ENCODE assay signal across 13 cellular contexts in genomic region chr1:232143315-232143886, GRCh38.
DNase-seq lines count a peak whose midpoint lies in the region; ATAC-seq and TF ChIP-seq lines count a peak whose summit lies in the region.
"Had no signal": no experiment of that assay in that cellular context is flagged by ENCODE, and none has a peak within 500 bp of the region (broad histone marks: within the 10 kb centered on the region; RNA-seq: fewer than 3 reads in every experiment).

No MANE protein-coding gene starts in this region.

- ATAC-seq in HG03378 (IDR thresholded peaks at IDR 0.05; ENCODE audit: unreplicated experiment), result no peak
- ATAC-seq: GM12878 had no signal

- H3K4me1 ChIP-seq in muscle layer of colon (ENCODE audit: insufficient read depth, low read length), result peaks cover 11% of the 10 kb centered on the region
- no peaks in the 10 kb centered on the region for H3K4me1 ChIP-seq in transverse colon

- H3K36me3 Mint-ChIP-seq in MCF 10A (ENCODE audit: insufficient read depth, unreplicated experiment), result no peaks in the 10 kb centered on the region
- H3K36me3 Mint-ChIP-seq: activated naive CD8-positive, alpha-beta T cell treated with anti-CD3 and anti-CD28 coated beads, Interleukin-2, amount 10 ng/mL, durations not matched to agents 7 days and 5 days had no signal

- H3K36me3 ChIP-seq in muscle layer of colon (ENCODE audit: insufficient read depth, low read length), result no peaks in the 10 kb centered on the region
- no peaks in the 10 kb centered on the region for H3K36me3 ChIP-seq in transverse colon
- H3K36me3 ChIP-seq: pancreas had no signal

- H3K27ac ChIP-seq in muscle layer of colon (ENCODE audit: low read depth, low read length), result peak overlapping the region; percentile 82
- peak overlapping the region; percentile 25 to 57 (median 46) for H3K27ac ChIP-seq in transverse colon
- H3K27ac ChIP-seq: pancreas had no signal

- no peak for TF ChIP-seq POLR2A in transverse colon (IDR thresholded peaks at IDR 0.05)

- peak overlapping the region; percentile 36 for H3K4me3 Mint-ChIP-seq in MCF 10A (ENCODE audit: unreplicated experiment)
- H3K4me3 Mint-ChIP-seq: activated naive CD8-positive, alpha-beta T cell treated with anti-CD3 and anti-CD28 coated beads, Interleukin-2, amount 10 ng/mL, durations not matched to agents 7 days and 5 days had no signal

- no TSS peak for BruUV-seq in MCF 10A (replicated peaks; lab: Mats Ljungman, UMichigan)

- CTCF ChIA-PET in MCF 10A (lab: Yijun Ruan, JAX), result interaction anchor here (0.7 to 1.3 kb wide), 3 partner anchors 12 to 383 kb away, joined by 3 read pairs; no protein-coding TSS in a partner anchor

- H3K9me3 Mint-ChIP-seq in MCF 10A (ENCODE audit: unreplicated experiment), result peaks cover 9% of the 10 kb centered on the region

- in situ Hi-C loops in transverse colon (cut with MboI; ENCODE audit: low pct_ligation_motif_present in 1 of 4, low pct_unique_long_range_greater_than_20kb in 1 of 4, low sequenced_read_pairs in 3 of 4), result no loop called here

- peak overlapping the region; percentile 82 for H3K27ac Mint-ChIP-seq in MCF 10A (ENCODE audit: low read depth, unreplicated experiment)
- H3K27ac Mint-ChIP-seq: activated naive CD8-positive, alpha-beta T cell treated with anti-CD3 and anti-CD28 coated beads, Interleukin-2, amount 10 ng/mL, durations not matched to agents 7 days and 5 days had no signal

- H3K4me3 ChIP-seq in muscle layer of colon (ENCODE audit: low read depth in 1 of 2, low read length in 2 of 2) (no peak overlapping the region), transverse colon (no peak overlapping the region)
- H3K4me3 ChIP-seq: GM12878, pancreas had no signal

- H3K9me3 ChIP-seq in muscle layer of colon (ENCODE audit: low read length) (no peaks in the 10 kb centered on the region), transverse colon (no peaks in the 10 kb centered on the region)
- H3K9me3 ChIP-seq: pancreas had no signal

- intact Hi-C loops in MCF 10A (cut with micrococcal nuclease) (no loop called here), transverse colon (cut with DNase I; ENCODE audit: low total_unique reads) (no loop called here)

- DNase-seq in LHCN-M2 (ENCODE audit: low read depth) (peak; percentile 13), MCF 10A (ENCODE audit: unreplicated experiment) (no peak), transverse colon (no peak), pons (ENCODE audit: low spot score) (no peak), RPMI8226 (no peak)
- DNase-seq: activated naive CD8-positive, alpha-beta T cell treated with anti-CD3 and anti-CD28 coated beads, Interleukin-2, amount 10 ng/mL, durations not matched to agents 7 days and 5 days; Calu3; dermis blood vessel endothelial cell; pancreas; stimulated activated CD4-positive, alpha-beta T cell treated with anti-CD3 and anti-CD28 coated beads, Interleukin-4, amount 100 ng/mL, for 24 hours had no signal

- WGBS in transverse colon (ENCODE audit: low coverage in 1 of 2), 2 donors, result 43 to 71% methylated on average over 1 to 3 of the region's 3 CpGs

- H3K9ac ChIP-seq in muscle layer of colon (ENCODE audit: low read length), result no peak overlapping the region

- H3K4me1 Mint-ChIP-seq in MCF 10A (ENCODE audit: insufficient read depth, unreplicated experiment), result peaks cover 28% of the 10 kb centered on the region
- H3K4me1 Mint-ChIP-seq: activated naive CD8-positive, alpha-beta T cell treated with anti-CD3 and anti-CD28 coated beads, Interleukin-2, amount 10 ng/mL, durations not matched to agents 7 days and 5 days had no signal

- no peaks in the 10 kb centered on the region for H3K27me3 Mint-ChIP-seq in MCF 10A (ENCODE audit: insufficient read depth, unreplicated experiment)
- H3K27me3 Mint-ChIP-seq: activated naive CD8-positive, alpha-beta T cell treated with anti-CD3 and anti-CD28 coated beads, Interleukin-2, amount 10 ng/mL, durations not matched to agents 7 days and 5 days had no signal

- no peak for TF ChIP-seq EP300 in transverse colon (IDR thresholded peaks at IDR 0.05; ENCODE audit: low read depth)

- POLR2A ChIA-PET in MCF 10A (lab: Yijun Ruan, JAX), result interaction anchor here (0.6 to 2.9 kb wide), 7 partner anchors 12 to 367 kb away, joined by 3 to 31 read pairs (median 3); no protein-coding TSS in a partner anchor

- H3K27me3 ChIP-seq in muscle layer of colon (ENCODE audit: control insufficient read depth in 1 of 2, insufficient read depth in 2 of 2, low read length in 2 of 2) (no peaks in the 10 kb centered on the region), transverse colon (no peaks in the 10 kb centered on the region)
- H3K27me3 ChIP-seq: pancreas had no signal

- TF ChIP-seq CTCF in MCF 10A (IDR thresholded peaks at IDR 0.05; ENCODE audit: unreplicated experiment), result no peak
- no peak for TF ChIP-seq CTCF in transverse colon (IDR thresholded peaks at IDR 0.05)
